In genomic region chr2:227479865-227480475, GRCh38 we compare ENCODE assay signal across 2 cellular contexts.
TF ChIP-seq lines count a peak whose summit lies in the region.

No MANE protein-coding gene starts in this region.

TF ChIP-seq in K562, 482 proteins besides CTCF, POLR2A, EP300 and RAD21 (continued from another document):
- TF ChIP-seq PBX2 (CRISPR knock-in tag; IDR thresholded peaks at IDR 0.05; ENCODE audit: low read depth), result peak; percentile 65
- peak; percentile 83 for TF ChIP-seq PBX2 (tag; conservative IDR thresholded peaks at IDR 0.05; ENCODE audit: low read depth)
- no peak for TF ChIP-seq HNRNPL (IDR thresholded peaks at IDR 0.05; ENCODE audit: low read depth, low read length)
- peak; percentile 83 for TF ChIP-seq MEIS2 (IDR thresholded peaks at IDR 0.05; ENCODE audit: partially characterized antibody)
- no peak for TF ChIP-seq ZNF785 (CRISPR knock-in tag; IDR thresholded peaks at IDR 0.05)
- no peak for TF ChIP-seq ZNF239 (CRISPR knock-in tag; IDR thresholded peaks at IDR 0.05)
- TF ChIP-seq KHSRP (IDR thresholded peaks at IDR 0.05), result no peak
- TF ChIP-seq ZNF780A (CRISPR knock-in tag; IDR thresholded peaks at IDR 0.05), result no peak
- no peak for TF ChIP-seq SMC3 (conservative IDR thresholded peaks at IDR 0.05; ENCODE audit: insufficient read depth, low read depth, low read length)
- TF ChIP-seq, protein P1, sequence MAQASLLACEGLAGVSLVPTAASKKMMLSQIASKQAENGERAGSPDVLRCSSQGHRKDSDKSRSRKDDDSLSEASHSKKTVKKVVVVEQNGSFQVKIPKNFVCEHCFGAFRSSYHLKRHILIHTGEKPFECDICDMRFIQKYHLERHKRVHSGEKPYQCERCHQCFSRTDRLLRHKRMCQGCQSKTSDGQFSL (CRISPR knock-in tag; IDR thresholded peaks at IDR 0.05), result 0 out of 2 replicates have a peak, but pooled peaks have one; percentile 66
- TF ChIP-seq, protein P1 (tag; IDR thresholded peaks at IDR 0.05), result peak in 1 of 2 experiments; percentile 37; a peak in 1 of 4 replicates
- TF ChIP-seq FOXK1 (CRISPR knock-in tag; IDR thresholded peaks at IDR 0.05; ENCODE audit: borderline replicate concordance), result no peak
- 0 out of 2 replicates have a peak, but pooled peaks have one; percentile 29 for TF ChIP-seq DPF2 (IDR thresholded peaks at IDR 0.05)
- no peak for TF ChIP-seq ZBTB5 (IDR thresholded peaks at IDR 0.05)
- no peak for TF ChIP-seq SMARCA5 (IDR thresholded peaks at IDR 0.05)
- TF ChIP-seq, protein P2, sequence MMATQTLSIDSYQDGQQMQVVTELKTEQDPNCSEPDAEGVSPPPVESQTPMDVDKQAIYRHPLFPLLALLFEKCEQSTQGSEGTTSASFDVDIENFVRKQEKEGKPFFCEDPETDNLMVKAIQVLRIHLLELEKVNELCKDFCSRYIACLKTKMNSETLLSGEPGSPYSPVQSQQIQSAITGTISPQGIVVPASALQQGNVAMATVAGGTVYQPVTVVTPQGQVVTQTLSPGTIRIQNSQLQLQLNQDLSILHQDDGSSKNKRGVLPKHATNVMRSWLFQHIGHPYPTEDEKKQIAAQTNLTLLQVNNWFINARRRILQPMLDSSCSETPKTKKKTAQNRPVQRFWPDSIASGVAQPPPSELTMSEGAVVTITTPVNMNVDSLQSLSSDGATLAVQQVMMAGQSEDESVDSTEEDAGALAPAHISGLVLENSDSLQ (IDR thresholded peaks at IDR 0.05), result peak; percentile 96
- TF ChIP-seq ELF2 (CRISPR knock-in tag; IDR thresholded peaks at IDR 0.05), result no peak
- no peak for TF ChIP-seq ZBTB17 (CRISPR knock-in tag; IDR thresholded peaks at IDR 0.05)
TF ChIP-seq in K562: peak in this region for 5.

TF ChIP-seq in WTC11, 78 proteins besides CTCF, POLR2A, EP300 and RAD21 (continued from another document):
- TF ChIP-seq PRDM15 (CRISPR knock-in tag; IDR thresholded peaks at IDR 0.05), result no peak
- no peak for TF ChIP-seq MXD4 (CRISPR knock-in tag; IDR thresholded peaks at IDR 0.05; ENCODE audit: borderline replicate concordance)
- TF ChIP-seq NFATC4 (CRISPR knock-in tag; IDR thresholded peaks at IDR 0.05), result no peak
- no peak for TF ChIP-seq IRF1 (CRISPR knock-in tag; IDR thresholded peaks at IDR 0.05)
- no peak for TF ChIP-seq RELA (CRISPR knock-in tag; IDR thresholded peaks at IDR 0.05; ENCODE audit: borderline replicate concordance)
- TF ChIP-seq ZNF138 (CRISPR knock-in tag; conservative IDR thresholded peaks at IDR 0.05), result no peak
- no peak for TF ChIP-seq CDX4 (CRISPR knock-in tag; IDR thresholded peaks at IDR 0.05; ENCODE audit: borderline replicate concordance)
- TF ChIP-seq ZNF416 (CRISPR knock-in tag; IDR thresholded peaks at IDR 0.05), result no peak
- TF ChIP-seq CREM (CRISPR knock-in tag; IDR thresholded peaks at IDR 0.05), result no peak
